Comparison of ENCODE assay signal across 8 cellular contexts in genomic region chr20:50346372-50347347, GRCh38.
A peak's percentile ranks its signal among the peaks of the same experiment; 100 is the strongest.
DNase-seq lines count a peak whose midpoint lies in the region; TF ChIP-seq lines count a peak whose summit lies in the region.

No MANE protein-coding gene starts in this region.

- H3K9me2 ChIP-seq in hepatocyte (replicated peaks; ENCODE audit: insufficient read depth) = no peaks in the 10 kb centered on the region

- TF ChIP-seq CTCF in hepatocyte (IDR thresholded peaks at IDR 0.05; ENCODE audit: poor library complexity) (no peak), spleen (IDR thresholded peaks at IDR 0.05 in 8 of 11, conservative IDR thresholded peaks at IDR 0.05 in 3 of 11) (no peak)

- DNase-seq in DMS153 treated with DMSO at 0.1 percent for 48 hours (lab: John Stamatoyannopoulos, UW; ENCODE audit: unreplicated experiment) = peak; percentile 85
- DNase-seq in NCI-H2081 (lab: John Stamatoyannopoulos, UW) = peak; percentile 51 to 74
- DNase-seq in anterior cingulate cortex (lab: John Stamatoyannopoulos, UW) = peak in 52 of 58 donors; percentile 18 to 87 (median 65)
- peak; percentile 68 for DNase-seq in hepatocyte (ENCODE audit: low spot score)
- DNase-seq in spleen = peak; percentile 88
- no peak for DNase-seq in NCI-H82 treated with DMSO at 0.1 percent for 48 hours (lab: John Stamatoyannopoulos, UW; ENCODE audit: unreplicated experiment)
- no peak for DNase-seq in NK-92 (lab: John Stamatoyannopoulos, UW; ENCODE audit: unreplicated experiment)
- no peak for DNase-seq in germinal center (ENCODE audit: low spot score)

- no peaks in the 10 kb centered on the region for H3K27me3 ChIP-seq in hepatocyte
- H3K27me3 ChIP-seq in spleen (replicated peaks in 1 of 7) = peaks cover 0 to 27% (median 0%) of the 10 kb centered on the region in 7 donors

- peak overlapping the region; percentile 48 for H3K27ac ChIP-seq in hepatocyte
- peak overlapping the region; percentile 63 to 97 (median 88) for H3K27ac ChIP-seq in spleen

- H3K36me3 ChIP-seq in hepatocyte (replicated peaks; ENCODE audit: insufficient read depth, low read depth) (no peaks in the 10 kb centered on the region), spleen (no peaks in the 10 kb centered on the region)

- H3K4me3 ChIP-seq in hepatocyte (no peak overlapping the region), spleen (peak overlapping the region in 3 of 8 donors; percentile 23 to 57 (median 26))

- intact Hi-C loops in spleen (cut with DNase I; ENCODE audit: low total_unique reads) = no loop called here

- peaks cover 3% of the 10 kb centered on the region for H3K4me1 ChIP-seq in hepatocyte (ENCODE audit: insufficient read depth)
- H3K4me1 ChIP-seq in spleen = peaks cover 8 to 86% (median 53%) of the 10 kb centered on the region in 6 donors

- no peak overlapping the region for H2AFZ ChIP-seq in hepatocyte

- no peaks in the 10 kb centered on the region for H3K79me2 ChIP-seq in hepatocyte

- peak in 1 of 3 donors; percentile 10 for TF ChIP-seq POLR2A in spleen (IDR thresholded peaks at IDR 0.05)

- WGBS in hepatocyte (ENCODE audit: low lambda C conversion rate, missing lambda C conversion rate) = 81% methylated on average over 26 of the region's 26 CpGs
- WGBS in spleen, 5 donors = 39 to 47% (median 44%) methylated on average over 26 of the region's 26 CpGs

- H3K9me3 ChIP-seq in hepatocyte (ENCODE audit: low read depth) (no peaks in the 10 kb centered on the region), spleen (no peaks in the 10 kb centered on the region)

- H3K4me2 ChIP-seq in hepatocyte = no peak overlapping the region

- no peaks in the 10 kb centered on the region for H4K20me1 ChIP-seq in hepatocyte (ENCODE audit: insufficient read depth, poor library complexity, severe bottlenecking)

Comparison
In these comparisons a context has a peak if more than half of its experiments do, and no peak if none do; other contexts are left out.
1. DNase-seq: peak in DMS153 treated with DMSO at 0.1 percent for 48 hours (single experiment), NCI-H2081 (2 of 2), anterior cingulate cortex (52 of 58), hepatocyte (single experiment) and spleen (single experiment); none in NCI-H82 treated with DMSO at 0.1 percent for 48 hours (single experiment), NK-92 (single experiment) and germinal center (single experiment).